9 cellular contexts compared by ENCODE assay signal in genomic region chr3:113166719-113167492, GRCh38. TPM values are rescaled to one million over a fixed set of nuclear protein-coding genes. Genes with fewer than 3 reads are reported as not detected.
DNase-seq lines count a peak whose midpoint lies in the region; ATAC-seq and TF ChIP-seq lines count a peak whose summit lies in the region.
"Had no signal": no experiment of that assay in that cellular context is flagged by ENCODE, and none has a peak within 500 bp of the region (broad histone marks: within the 10 kb centered on the region; RNA-seq: fewer than 3 reads in every experiment).

No MANE protein-coding gene starts in this region.

- DNase-seq in adrenal gland (peak in 5 of 7 donors; percentile 15 to 87 (median 30)), iPS-NIHi7 (ENCODE audit: extremely low spot score) (peak; percentile 59), substantia nigra (lab: John Stamatoyannopoulos, UW) (peak in 29 of 49 donors; percentile 2 to 65 (median 17)), Peyer's patch (no peak), kidney glomerular epithelial cell (lab: John Stamatoyannopoulos, UW) (no peak), HuH-7 (ENCODE audit: low spot score) (no peak)

- no peaks in the 10 kb centered on the region for H3K9me3 ChIP-seq in HUES64 (ENCODE audit: insufficient read depth, low read depth, low read length)
- H3K9me3 ChIP-seq in adrenal gland (replicated peaks in 1 of 3), result no peaks in the 10 kb centered on the region
- no peaks in the 10 kb centered on the region for H3K9me3 ChIP-seq in Peyer's patch

- WGBS in HUES64, result 30% methylated on average over 12 of the region's 12 CpGs
- WGBS in adrenal gland, 4 donors, result 48 to 67% (median 56%) methylated on average over 12 of the region's 12 CpGs

- H3K4me1 ChIP-seq in HUES64 (ENCODE audit: insufficient read depth, low read length) (peaks cover 21% of the 10 kb centered on the region), adrenal gland (replicated peaks in 1 of 2) (peaks cover 0 to 17% of the 10 kb centered on the region in 2 donors), Peyer's patch (peaks cover 0 to 11% (median 0%) of the 10 kb centered on the region in 4 donors)

- no peak for ATAC-seq in HG02588 (IDR thresholded peaks at IDR 0.05; ENCODE audit: unreplicated experiment)
- ATAC-seq: HCT116 had no signal

- intact Hi-C loops in adrenal gland (cut with DNase I), result no loop called here

- H3K27ac ChIP-seq in HUES64 (ENCODE audit: low read depth, low read length), result peak overlapping the region; percentile 29
- peak overlapping the region in 3 of 5 donors; percentile 18 to 60 (median 58) for H3K27ac ChIP-seq in adrenal gland
- H3K27ac ChIP-seq in substantia nigra (ENCODE audit: low read depth, low read length, poor library complexity, severe bottlenecking), result no peak overlapping the region
- H3K27ac ChIP-seq in Peyer's patch, result peak overlapping the region in 2 of 4 donors; percentile 21 to 73

- H3K4me3 ChIP-seq in HUES64 (ENCODE audit: low read length) (no peak overlapping the region), adrenal gland (no peak overlapping the region), Peyer's patch (no peak overlapping the region)

- peak overlapping the region; percentile 50 for H3K9ac ChIP-seq in HUES64 (ENCODE audit: low read depth, low read length)

- TF ChIP-seq POLR2A in adrenal gland (IDR thresholded peaks at IDR 0.05) (no peak), Peyer's patch (IDR thresholded peaks at IDR 0.05) (no peak)

- H3K36me3 ChIP-seq in HUES64 (ENCODE audit: insufficient read depth, low read length) (no peaks in the 10 kb centered on the region), adrenal gland (replicated peaks in 1 of 2) (no peaks in the 10 kb centered on the region), Peyer's patch (no peaks in the 10 kb centered on the region)

- no peak for TF ChIP-seq CTCF in adrenal gland (IDR thresholded peaks at IDR 0.05)
- no peak for TF ChIP-seq CTCF in Peyer's patch (IDR thresholded peaks at IDR 0.05)

- H3K27me3 ChIP-seq in HUES64 (ENCODE audit: insufficient read depth, low read length), result no peaks in the 10 kb centered on the region
- no peaks in the 10 kb centered on the region for H3K27me3 ChIP-seq in adrenal gland
- H3K27me3 ChIP-seq in Peyer's patch, result no peaks in the 10 kb centered on the region

RNA-seq across cellular contexts. Expression of gene BOC, which starts 44.5 kb away (rescaled TPM):
- polyA plus RNA-seq in HUES64 (2013, experiment 1 of 2), result 23.5 TPM
- polyA plus RNA-seq in HUES64 (2013, experiment 2 of 2), result 32.3 TPM
- total RNA-seq in adrenal gland, result 10 to 100 TPM in 4 of 8 donors, 1 to 10 TPM in 4; 6.7 to 22.3 (median 12.4) TPM
- polyA plus RNA-seq in adrenal gland, result 10 to 100 TPM in 1 of 3 donors, 1 to 10 TPM in 2; 1.9 to 10.2 (median 9.3) TPM
- total RNA-seq in Peyer's patch, result 10 to 100 TPM in 3 of 4 donors, 1 to 10 TPM in 1; 4.2 to 31.4 (median 13.2) TPM

Comparison
In these comparisons a context has a peak if more than half of its experiments do, and no peak if none do; other contexts are left out.
1. DNase-seq: peak in adrenal gland (5 of 7), iPS-NIHi7 (single experiment) and substantia nigra (29 of 49); none in Peyer's patch (0 of 3), kidney glomerular epithelial cell (single experiment) and HuH-7 (single experiment).